8 cellular contexts compared by ENCODE assay signal in the genomic region with DNA sequence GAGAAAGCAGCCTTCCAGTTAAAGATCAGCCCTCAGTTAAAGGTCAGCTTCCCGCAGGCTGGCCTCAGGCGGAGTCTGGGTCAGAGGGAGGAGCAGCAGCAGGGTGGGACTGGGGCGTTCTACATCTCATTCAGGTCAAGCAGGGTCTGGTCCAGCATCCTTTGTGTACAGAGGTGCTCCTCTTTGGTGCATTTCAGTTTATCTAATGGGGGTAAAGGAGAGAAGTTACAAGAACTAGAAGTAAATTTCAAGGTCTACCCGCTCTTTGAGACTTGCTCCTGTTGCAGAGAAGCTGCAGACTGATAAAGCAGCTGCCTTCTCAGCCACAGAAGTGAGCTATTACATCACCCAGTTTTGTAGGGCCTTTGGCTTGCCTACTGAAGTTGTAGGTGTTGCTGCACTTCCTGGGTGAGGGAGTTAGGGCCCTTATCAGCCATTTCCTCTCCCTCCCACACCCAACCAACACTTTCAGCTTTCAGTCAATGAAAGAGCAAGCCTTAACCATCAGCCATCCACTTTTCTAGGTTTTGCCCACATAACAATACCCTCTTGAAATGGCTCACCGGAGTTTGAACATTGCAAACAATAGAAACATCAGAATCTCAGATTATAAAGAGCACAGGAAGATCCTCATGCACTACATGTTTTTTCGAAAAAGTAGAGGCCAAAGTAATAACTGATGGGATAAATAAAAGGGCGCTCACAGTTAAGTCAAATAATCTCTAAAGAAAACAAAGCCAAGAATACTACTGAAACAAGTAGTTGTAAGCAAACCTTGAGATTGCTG. TPM values are rescaled to one million over a fixed set of nuclear protein-coding genes. Genes with fewer than 3 reads are reported as not detected.
A peak's percentile ranks its signal among the peaks of the same experiment; 100 is the strongest.
DNase-seq lines count a peak whose midpoint lies in the region; TF ChIP-seq lines count a peak whose summit lies in the region.

No MANE protein-coding gene starts in this region.

- peaks cover 7% of the 10 kb centered on the region for H3K9me3 Mint-ChIP-seq in endodermal cell

- H3K27me3 Mint-ChIP-seq in endodermal cell (ENCODE audit: insufficient read depth) = no peaks in the 10 kb centered on the region

- H3K27ac Mint-ChIP-seq in endodermal cell = peak overlapping the region; percentile 46

- H3K36me3 ChIP-seq in cardiac muscle cell (peaks cover 8% of the 10 kb centered on the region), right atrium auricular region (peaks cover 62% of the 10 kb centered on the region), endodermal cell (ENCODE audit: control insufficient read depth, insufficient read depth, low read length) (peaks cover 81% of the 10 kb centered on the region), Karpas-422 (ENCODE audit: insufficient read depth, low read length) (peaks cover 41% of the 10 kb centered on the region)

- no peak overlapping the region for H3K9ac ChIP-seq in endodermal cell (ENCODE audit: extremely low read depth, low read length, poor library complexity, severe bottlenecking)
- no peak overlapping the region for H3K9ac ChIP-seq in Karpas-422 (ENCODE audit: low read length)

- H4K20me1 ChIP-seq in Karpas-422 (ENCODE audit: insufficient read depth, low read depth, low read length) = no peaks in the 10 kb centered on the region; the same call in 1 of the 2 replicates

- peaks cover 26% of the 10 kb centered on the region for H3K4me1 Mint-ChIP-seq in endodermal cell

- H2AFZ ChIP-seq in Karpas-422 (ENCODE audit: low read length) = no peak overlapping the region

- H3K4me3 ChIP-seq in cardiac muscle cell (no peak overlapping the region), right atrium auricular region (no peak overlapping the region), HL-60 (replicated peaks; ENCODE audit: insufficient read depth, low read length) (0 out of 2 replicates have a peak overlapping the region, but pooled peaks have one; percentile 3), endodermal cell (ENCODE audit: low read length) (no peak overlapping the region), Karpas-422 (ENCODE audit: low read length) (no peak overlapping the region)

- no peak overlapping the region for H3K4me2 ChIP-seq in Karpas-422 (ENCODE audit: low read depth, low read length, poor library complexity, severe bottlenecking)

- H3K36me3 Mint-ChIP-seq in endodermal cell (ENCODE audit: low read depth) = peaks cover 77% of the 10 kb centered on the region

- H3K9me2 ChIP-seq in Karpas-422 (replicated peaks; ENCODE audit: insufficient read depth, low read length) = no peaks in the 10 kb centered on the region

- H3K27ac ChIP-seq in cardiac muscle cell = peak overlapping the region; percentile 64
- no peak overlapping the region for H3K27ac ChIP-seq in right atrium auricular region
- H3K27ac ChIP-seq in HL-60 (replicated peaks) = peak overlapping the region; percentile 76
- H3K27ac ChIP-seq in endodermal cell (ENCODE audit: low read depth, low read length) = peak overlapping the region; percentile 65
- no peak overlapping the region for H3K27ac ChIP-seq in Karpas-422 (ENCODE audit: low read length)

- no peaks in the 10 kb centered on the region for H3K4me1 ChIP-seq in cardiac muscle cell (ENCODE audit: low read depth)
- H3K4me1 ChIP-seq in right atrium auricular region = peaks cover 0 to 29% of the 10 kb centered on the region in 2 donors
- peaks cover 5% of the 10 kb centered on the region for H3K4me1 ChIP-seq in endodermal cell (ENCODE audit: control insufficient read depth, insufficient read depth, low read length)
- no peaks in the 10 kb centered on the region for H3K4me1 ChIP-seq in Karpas-422 (ENCODE audit: low read length)

- H3K27me3 ChIP-seq in cardiac muscle cell (no peaks in the 10 kb centered on the region), right atrium auricular region (no peaks in the 10 kb centered on the region), HL-60 (ENCODE audit: insufficient read depth, poor library complexity, severe bottlenecking) (no peaks in the 10 kb centered on the region), endodermal cell (ENCODE audit: control insufficient read depth, insufficient read depth, low read length, poor library complexity, severe bottlenecking) (no peaks in the 10 kb centered on the region), Karpas-422 (ENCODE audit: low read length) (no peaks in the 10 kb centered on the region)

- no peaks in the 10 kb centered on the region for H3K79me2 ChIP-seq in Karpas-422 (ENCODE audit: low read length)

- DNase-seq in cardiac muscle cell (ENCODE audit: low read depth in 1 of 2, low spot score in 1 of 2) (peak in 1 of 2 donors; percentile 83), right atrium auricular region (ENCODE audit: low spot score) (no peak), HL-60 (ENCODE audit: low read depth in 1 of 2, low spot score in 1 of 2) (peak; percentile 74 to 97), endodermal cell (no peak), DMS114 treated with DMSO at 0.1 percent for 48 hours (lab: John Stamatoyannopoulos, UW; ENCODE audit: unreplicated experiment) (no peak), Karpas-422 (no peak)
- DNase-seq in activated CD4-positive, alpha-beta T cell treated with anti-CD3 and anti-CD28 coated beads, Interleukin-2, amount 50 U/mL, for 24 hours (ENCODE audit: low read depth in 1 of 2, low spot score in 1 of 2) = peak; percentile 22 to 71
- DNase-seq in stimulated activated CD4-positive, alpha-beta T cell treated with anti-CD3 and anti-CD28 coated beads, Interleukin-2, amount 100 ng/mL, for 24 hours = peak; percentile 55 to 70

- no peak overlapping the region for H3K4me3 Mint-ChIP-seq in endodermal cell

- 92 to 94% methylated on average over 2 to 7 of the region's 7 CpGs for WGBS in endodermal cell (ENCODE audit: insufficient coverage in 1 of 2, insufficient read length in 1 of 2), 2 experiments

- no peak for TF ChIP-seq CTCF in cardiac muscle cell (IDR thresholded peaks at IDR 0.05; ENCODE audit: low read depth, low read length)
- no peak for TF ChIP-seq CTCF in right atrium auricular region (IDR thresholded peaks at IDR 0.05)
- no peak for TF ChIP-seq CTCF in HL-60 (IDR thresholded peaks at IDR 0.05; ENCODE audit: insufficient read depth, low read length)
- TF ChIP-seq CTCF in endodermal cell (conservative IDR thresholded peaks at IDR 0.05) = no peak

- no peaks in the 10 kb centered on the region for H3K9me3 ChIP-seq in cardiac muscle cell (ENCODE audit: low read depth)
- H3K9me3 ChIP-seq in right atrium auricular region = no peaks in the 10 kb centered on the region
- peaks cover 21% of the 10 kb centered on the region for H3K9me3 ChIP-seq in endodermal cell (ENCODE audit: control insufficient read depth, low read length)
- H3K9me3 ChIP-seq in Karpas-422 (ENCODE audit: low read length) = no peaks in the 10 kb centered on the region

RNA-seq across cellular contexts. Expression of a gene that starts 2.8 kb away (rescaled TPM):
- total RNA-seq in cardiac muscle cell (0.18 TPM in 1 of 2 replicates, not detected in the other), right atrium auricular region (under 1 TPM in 1 of 2 donors, not detected in 1; 0.28 TPM), endodermal cell (under 1 TPM; 0.07 to 0.11 TPM)
- not detected in 2 replicates for polyA plus RNA-seq in cardiac muscle cell
- polyA plus RNA-seq in endodermal cell (2013, experiment 1 of 2) = not detected
- not detected for polyA plus RNA-seq in endodermal cell (2013, experiment 2 of 2)
- not detected in 2 replicates for total RNA-seq in Karpas-422 (2014; rRNA removed; shearing (Covaris generic); ENCODE audit: low replicate concordance)

RNA-seq across cellular contexts. Expression of a gene that starts 34.2 kb away (rescaled TPM):
- total RNA-seq in cardiac muscle cell (120 and 137 TPM in 2 replicates), right atrium auricular region (100 to 1,000 TPM; 469 to 975 TPM), endodermal cell (100 to 1,000 TPM; 597 to 679 TPM)
- 109 and 139 TPM in 2 replicates for polyA plus RNA-seq in cardiac muscle cell
- polyA plus RNA-seq in endodermal cell (2013, experiment 1 of 2) = 357 TPM
- polyA plus RNA-seq in endodermal cell (2013, experiment 2 of 2) = 371 TPM
- total RNA-seq in Karpas-422 (2014; rRNA removed; shearing (Covaris generic); ENCODE audit: low replicate concordance) = 257 and 258 TPM in 2 replicates

RNA-seq across cellular contexts. Expression of a gene that starts 48.4 kb away (rescaled TPM):
- total RNA-seq in cardiac muscle cell (not detected in 2 replicates), right atrium auricular region (not detected), endodermal cell (not detected)
- polyA plus RNA-seq in cardiac muscle cell = not detected in 2 replicates
- not detected for polyA plus RNA-seq in endodermal cell (2013, experiment 1 of 2)
- not detected for polyA plus RNA-seq in endodermal cell (2013, experiment 2 of 2)
- total RNA-seq in Karpas-422 (2014; rRNA removed; shearing (Covaris generic); ENCODE audit: low replicate concordance) = not detected in 2 replicates

Comparison
In these comparisons a context has a peak if more than half of its experiments do, and no peak if none do; other contexts are left out.
1. H3K27ac ChIP-seq: peak in cardiac muscle cell (single experiment), HL-60 (single experiment) and endodermal cell (single experiment); none in right atrium auricular region (0 of 2) and Karpas-422 (single experiment).
2. DNase-seq: peak in HL-60 (2 of 2), activated CD4-positive, alpha-beta T cell treated with anti-CD3 and anti-CD28 coated beads, Interleukin-2, amount 50 U/mL, for 24 hours (2 of 2) and stimulated activated CD4-positive, alpha-beta T cell treated with anti-CD3 and anti-CD28 coated beads, Interleukin-2, amount 100 ng/mL, for 24 hours (2 of 2); none in right atrium auricular region (single experiment), endodermal cell (single experiment), DMS114 treated with DMSO at 0.1 percent for 48 hours (single experiment) and Karpas-422 (single experiment).